8 cellular contexts compared by ENCODE assay signal in the genomic region with DNA sequence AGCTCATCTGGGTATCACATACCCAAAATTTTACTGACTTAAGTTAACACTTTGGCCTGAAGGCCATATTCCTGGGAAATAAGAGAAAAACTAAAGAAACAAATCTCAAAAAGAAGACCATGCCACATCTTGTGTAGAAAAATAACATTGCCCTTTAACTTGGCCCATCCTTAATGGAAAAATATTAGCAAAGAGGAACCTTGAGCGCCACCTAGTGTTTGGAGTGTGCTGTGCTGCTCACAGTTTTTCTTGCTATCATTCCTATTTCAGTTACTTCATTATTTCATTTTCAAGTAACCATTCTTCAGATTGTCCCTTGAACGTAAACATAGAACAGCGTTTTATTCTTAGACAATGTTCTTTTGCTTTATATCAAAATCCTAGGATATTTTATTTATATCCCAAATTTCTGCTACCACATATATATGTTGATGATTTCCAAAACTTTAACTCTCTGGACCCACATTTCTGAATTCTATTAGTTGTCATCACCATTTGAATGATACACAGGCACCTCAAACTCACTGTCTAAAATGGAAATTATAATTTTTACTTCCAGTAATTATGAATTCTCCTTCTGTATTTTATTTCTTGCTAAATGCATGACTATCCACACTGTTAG.
A peak's percentile ranks its signal among the peaks of the same experiment; 100 is the strongest.
DNase-seq lines count a peak whose midpoint lies in the region; ATAC-seq and TF ChIP-seq lines count a peak whose summit lies in the region.

No MANE protein-coding gene starts in this region.

- TF ChIP-seq CTCF in Caco-2 (IDR thresholded peaks at IDR 0.05; ENCODE audit: insufficient read depth in 1 of 2, low read depth in 1 of 2, low read length in 1 of 2, severe bottlenecking in 1 of 2, unreplicated experiment in 1 of 2) (peak; percentile 74 to 78), adrenal gland (IDR thresholded peaks at IDR 0.05) (peak; percentile 59 to 88 (median 68))

- H3K9me3 ChIP-seq in Caco-2, result no peaks in the 10 kb centered on the region
- H3K9me3 ChIP-seq in adrenal gland (replicated peaks in 1 of 3), result no peaks in the 10 kb centered on the region
- H3K9me3 ChIP-seq in iPS DF 6.9 (ENCODE audit: control insufficient read depth, insufficient read depth, low read length), result no peaks in the 10 kb centered on the region

- H3K36me3 Mint-ChIP-seq in Caco-2 (ENCODE audit: insufficient read depth, unreplicated experiment), result no peaks in the 10 kb centered on the region

- no peaks in the 10 kb centered on the region for H3K9me3 Mint-ChIP-seq in Caco-2 (ENCODE audit: unreplicated experiment)

- no peaks in the 10 kb centered on the region for H3K36me3 ChIP-seq in Caco-2 (ENCODE audit: control insufficient read depth, insufficient read depth, low read length)
- H3K36me3 ChIP-seq in adrenal gland (replicated peaks in 1 of 2), result no peaks in the 10 kb centered on the region
- H3K36me3 ChIP-seq in iPS DF 6.9 (ENCODE audit: control insufficient read depth, insufficient read depth, low read length), result no peaks in the 10 kb centered on the region

- H3K4me3 ChIP-seq in Caco-2 (ENCODE audit: low read depth, low read length), result no peak overlapping the region
- H3K4me3 ChIP-seq in adrenal gland, result no peak overlapping the region
- H3K4me3 ChIP-seq in iPS DF 6.9 (ENCODE audit: low read length), result no peak overlapping the region

- H3K27me3 ChIP-seq in Caco-2 (replicated peaks; ENCODE audit: control insufficient read depth, insufficient read depth, low read length) (no peaks in the 10 kb centered on the region), adrenal gland (no peaks in the 10 kb centered on the region), iPS DF 6.9 (ENCODE audit: control insufficient read depth, insufficient read depth, low read length) (no peaks in the 10 kb centered on the region)

- intact Hi-C loops in Caco-2 (cut with micrococcal nuclease; ENCODE audit: unreplicated experiment), result loop anchor here (1.0 kb wide), 1 partner anchor 954 kb away; no protein-coding TSS in a partner anchor
- intact Hi-C loops in adrenal gland (cut with DNase I), result no loop called here

- H3K27ac ChIP-seq in adrenal gland, result no peak overlapping the region
- H3K27ac ChIP-seq in iPS DF 6.9 (ENCODE audit: low read length), result no peak overlapping the region

- BruUV-seq in Caco-2 (replicated peaks; lab: Mats Ljungman, UMichigan), result no TSS peak

- no peaks in the 10 kb centered on the region for H3K27me3 Mint-ChIP-seq in Caco-2 (ENCODE audit: insufficient read depth, unreplicated experiment)

- POLR2A ChIA-PET in Caco-2 (lab: Charles Lee), result no interaction called here

- CTCF ChIA-PET in Caco-2 (lab: Charles Lee), result no interaction called here

- H3K4me1 ChIP-seq in Caco-2 (no peaks in the 10 kb centered on the region), adrenal gland (replicated peaks in 1 of 2) (no peaks in the 10 kb centered on the region), iPS DF 6.9 (ENCODE audit: control insufficient read depth, insufficient read depth, low read length) (no peaks in the 10 kb centered on the region)

- 8 to 22% (median 13%) methylated on average over 3 of the region's 3 CpGs for WGBS in adrenal gland, 4 donors
- no CpG with 5 or more reads among the region's 3 CpGs for WGBS in iPS DF 6.9 (ENCODE audit: insufficient coverage, insufficient read length)

- no peak overlapping the region for H3K27ac Mint-ChIP-seq in Caco-2 (ENCODE audit: unreplicated experiment)

- no peak overlapping the region for H3K4me3 Mint-ChIP-seq in Caco-2 (ENCODE audit: unreplicated experiment)

- no peak for TF ChIP-seq POLR2A in adrenal gland (IDR thresholded peaks at IDR 0.05)

- no peaks in the 10 kb centered on the region for H3K4me1 Mint-ChIP-seq in Caco-2 (ENCODE audit: low read depth, unreplicated experiment)

- DNase-seq in Caco-2 (peak; percentile 38 to 64), NCI-H748 treated with DMSO at 0.1 percent for 48 hours (lab: John Stamatoyannopoulos, UW) (peak; percentile 18), adrenal gland (peak; percentile 24 to 70 (median 53)), iPS DF 6.9 (ENCODE audit: low read depth, low spot score) (peak; percentile 35), epidermal melanocyte (ENCODE audit: insufficient read length, low spot score) (no peak)
- DNase-seq in stimulated activated CD4-positive, alpha-beta T cell treated with anti-CD3 and anti-CD28 coated beads, Interleukin-2, amount 100 ng/mL, for 48 hours, result peak; percentile 27 to 35

- ATAC-seq in GM18873 (IDR thresholded peaks at IDR 0.05; ENCODE audit: low FRiP score, unreplicated experiment) (peak; percentile 75), HG03175 (IDR thresholded peaks at IDR 0.05; ENCODE audit: unreplicated experiment) (peak; percentile 81)
